In the genomic region with DNA sequence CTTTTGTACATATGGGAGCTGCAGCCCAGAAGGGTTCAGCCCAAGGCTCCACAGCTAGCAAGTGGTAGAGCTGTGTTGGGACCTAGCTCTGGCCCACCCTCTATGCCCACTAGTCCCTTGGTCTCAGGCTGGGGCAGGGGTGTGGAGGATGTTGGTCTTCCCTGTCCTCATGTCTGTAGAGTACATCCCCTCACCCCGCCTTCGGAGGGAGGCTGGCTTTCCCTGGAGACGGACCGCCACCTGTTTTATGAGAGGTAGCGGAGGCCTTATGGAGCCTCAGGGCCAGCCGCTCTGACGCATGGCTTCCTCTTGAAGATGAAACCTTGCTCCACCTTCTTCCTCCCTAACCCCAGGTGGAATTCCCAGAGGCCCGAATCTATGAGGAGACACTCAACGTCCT, we compare ENCODE assay signal across 35 cellular contexts. TPM values are rescaled to one million over a fixed set of nuclear protein-coding genes. Genes with fewer than 3 reads are reported as not detected.
A peak's percentile ranks its signal among the peaks of the same experiment; 100 is the strongest.
DNase-seq lines count a peak whose midpoint lies in the region; ATAC-seq, FAIRE-seq and TF ChIP-seq lines count a peak whose summit lies in the region.
"Had no signal": no experiment of that assay in that cellular context is flagged by ENCODE, and none has a peak within 500 bp of the region (broad histone marks: within the 10 kb centered on the region; RNA-seq: fewer than 3 reads in every experiment).

No MANE protein-coding gene starts in this region.

- POLR2A ChIA-PET in CD4-positive, alpha-beta T cell (lab: Charles Lee) = interaction anchor here (0.6 to 0.8 kb wide), 2 partner anchors 14 kb away, joined by 3 read pairs; a partner anchor contains a TSS
- POLR2A ChIA-PET in K562 (lab: Yijun Ruan, JAX) = interaction anchor here (0.9 to 2.8 kb wide), 4 partner anchors 9 to 14 kb away, joined by 4 to 14 read pairs (median 7); a partner anchor contains a TSS

- peak overlapping the region; percentile 36 for H3K27ac Mint-ChIP-seq in CD4-positive, alpha-beta T cell
- H3K27ac Mint-ChIP-seq: activated B cell treated with CpG ODN at 0.5 μM for 24 hours; activated CD4-positive, alpha-beta T cell treated with anti-CD3 and anti-CD28 coated beads, Interleukin-2, amount 10 ng/mL, durations not matched to agents 7 days and 5 days; endodermal cell; GM23338; neural progenitor cell had no signal

- H3K27ac ChIP-seq in CD4-positive, alpha-beta T cell (ENCODE audit: low read depth, low read length) = no peak overlapping the region
- peak overlapping the region; percentile 51 for H3K27ac ChIP-seq in KOPT-K1 (ENCODE audit: low read depth, low read length, poor library complexity, severe bottlenecking)
- H3K27ac ChIP-seq in K562 (ENCODE audit: extremely low read depth, low read depth, low read length) = no peak overlapping the region
- H3K27ac ChIP-seq in spleen = peak overlapping the region; percentile 32 to 98 (median 82)
- H3K27ac ChIP-seq: esophagus muscularis mucosa, neural progenitor cell, parathyroid adenoma, right atrium auricular region, tibial artery had no signal

- H3K27me3 Mint-ChIP-seq in CD4-positive, alpha-beta T cell = no peaks in the 10 kb centered on the region
- H3K27me3 Mint-ChIP-seq: activated B cell treated with CpG ODN at 0.5 μM for 24 hours; activated CD4-positive, alpha-beta T cell treated with anti-CD3 and anti-CD28 coated beads, Interleukin-2, amount 10 ng/mL, durations not matched to agents 7 days and 5 days; activated naive CD8-positive, alpha-beta T cell treated with anti-CD3 and anti-CD28 coated beads, Interleukin-2, amount 10 ng/mL, durations not matched to agents 7 days and 5 days; IgD-negative memory B cell had no signal

- BruUV-seq in K562 (replicated peaks; lab: Mats Ljungman, UMichigan) = no TSS peak

- H4K20me1 ChIP-seq in K562 (replicated peaks; ENCODE audit: control insufficient read depth, insufficient read depth, low read length) = no peaks in the 10 kb centered on the region; the same call in none of the 2 replicates

- no peaks in the 10 kb centered on the region for H3K9me3 Mint-ChIP-seq in CD4-positive, alpha-beta T cell
- H3K9me3 Mint-ChIP-seq: activated B cell treated with CpG ODN at 0.5 μM for 24 hours; activated CD4-positive, alpha-beta T cell treated with anti-CD3 and anti-CD28 coated beads, Interleukin-2, amount 10 ng/mL, durations not matched to agents 7 days and 5 days; activated naive CD8-positive, alpha-beta T cell treated with anti-CD3 and anti-CD28 coated beads, Interleukin-2, amount 10 ng/mL, durations not matched to agents 7 days and 5 days; endodermal cell; GM23338; IgD-negative memory B cell; neural progenitor cell had no signal

- no peaks in the 10 kb centered on the region for H3K27me3 ChIP-seq in CD4-positive, alpha-beta T cell (ENCODE audit: control insufficient read depth, insufficient read depth, low read length)
- no peaks in the 10 kb centered on the region for H3K27me3 ChIP-seq in K562 (ENCODE audit: control insufficient read depth in 2 of 2, insufficient read depth in 2 of 2, low read length in 2 of 2)
- H3K27me3 ChIP-seq in spleen (replicated peaks in 1 of 7) = no peaks in the 10 kb centered on the region
- no peaks in the 10 kb centered on the region for H3K27me3 ChIP-seq in MG63
- H3K27me3 ChIP-seq: esophagus muscularis mucosa, neural progenitor cell, right atrium auricular region, stomach, tibial artery had no signal

- TF ChIP-seq POLR2A in K562 (conservative IDR thresholded peaks at IDR 0.05) (0 out of 2 replicates have a peak, but pooled peaks have one; percentile 24), spleen (IDR thresholded peaks at IDR 0.05) (no peak)

- ATAC-seq in CD4-positive, alpha-beta T cell (ENCODE audit: poor library complexity) = no peak
- ATAC-seq in K562 = no peak; the same call in 2 of the 3 replicates
- ATAC-seq: GM23338 had no signal

- H3K9ac ChIP-seq in K562 (ENCODE audit: insufficient read depth in 1 of 2, low read depth in 2 of 2, low read length in 2 of 2) = peak overlapping the region in 1 of 2 experiments; percentile 20; a peak in 1 of 4 replicates
- H3K9ac ChIP-seq: neural progenitor cell, parathyroid adenoma had no signal

- no peaks in the 10 kb centered on the region for H3K9me3 ChIP-seq in CD4-positive, alpha-beta T cell (ENCODE audit: control insufficient read depth, low read length)
- H3K9me3 ChIP-seq in KOPT-K1 (ENCODE audit: insufficient read depth, low read length, poor library complexity, severe bottlenecking) (no peaks in the 10 kb centered on the region), K562 (replicated peaks; ENCODE audit: control insufficient read depth, insufficient read depth, low read depth, low read length) (no peaks in the 10 kb centered on the region), spleen (no peaks in the 10 kb centered on the region), MG63 (no peaks in the 10 kb centered on the region)
- H3K9me3 ChIP-seq: Caco-2, esophagus muscularis mucosa, right atrium auricular region, stomach, tibial artery had no signal

- H3K9me1 ChIP-seq in K562 (ENCODE audit: control insufficient read depth, insufficient read depth, low read length) = peaks cover 2% of the 10 kb centered on the region

- TF ChIP-seq EP300 in K562 (IDR thresholded peaks at IDR 0.05; ENCODE audit: low read length) = no peak

- in situ Hi-C loops in K562 (cut with MboI) = no loop called here

- H3K36me3 ChIP-seq in KOPT-K1 (ENCODE audit: insufficient read depth, low read length) = peaks cover 73% of the 10 kb centered on the region
- H3K36me3 ChIP-seq in K562 (ENCODE audit: control insufficient read depth, insufficient read depth, low read length) = peaks cover 85% of the 10 kb centered on the region
- H3K36me3 ChIP-seq in spleen = peaks cover 11 to 100% (median 91%) of the 10 kb centered on the region in 6 donors
- H3K36me3 ChIP-seq in MG63 = peaks cover 87% of the 10 kb centered on the region
- H3K36me3 ChIP-seq: neural progenitor cell had no signal

- H3K4me3 ChIP-seq in K562 (no peak overlapping the region), spleen (no peak overlapping the region), MG63 (no peak overlapping the region)
- H3K4me3 ChIP-seq: esophagus muscularis mucosa, GM23338, neural progenitor cell, right atrium auricular region, smooth muscle cell, stomach, tibial artery had no signal

- intact Hi-C loops in CD4-positive, alpha-beta T cell (cut with DNase I, micrococcal nuclease) = no loop called here
- intact Hi-C loops in K562 (cut with micrococcal nuclease) (no loop called here), spleen (cut with DNase I; ENCODE audit: low total_unique reads) (no loop called here)

- 90% methylated on average over 8 of the region's 9 CpGs for WGBS in K562 (ENCODE audit: insufficient coverage, low coverage, missing lambda C conversion rate)
- 79 to 97% (median 87%) methylated on average over 5 to 9 of the region's 9 CpGs for WGBS in spleen, 5 donors

- no peaks in the 10 kb centered on the region for H3K4me1 Mint-ChIP-seq in CD4-positive, alpha-beta T cell (ENCODE audit: low read depth)
- H3K4me1 Mint-ChIP-seq: activated naive CD8-positive, alpha-beta T cell treated with anti-CD3 and anti-CD28 coated beads, Interleukin-2, amount 10 ng/mL, durations not matched to agents 7 days and 5 days; IgD-negative memory B cell had no signal

- peaks cover 0 to 6% of the 10 kb centered on the region in 2 experiments; a peak in 2 of 5 replicates for H3K4me1 ChIP-seq in K562 (replicated peaks in 1 of 2; ENCODE audit: control insufficient read depth in 2 of 2, insufficient read depth in 2 of 2, low read length in 2 of 2)
- peaks cover 0 to 98% (median 56%) of the 10 kb centered on the region in 6 donors for H3K4me1 ChIP-seq in spleen

- TF ChIP-seq CTCF in CD4-positive, alpha-beta T cell (IDR thresholded peaks at IDR 0.05) = no peak
- TF ChIP-seq CTCF in K562 (IDR thresholded peaks at IDR 0.05 in 2 of 3, conservative IDR thresholded peaks at IDR 0.05 in 1 of 3; ENCODE audit: insufficient read depth in 2 of 3, low read depth in 1 of 3, low read length in 3 of 3) (no peak), spleen (IDR thresholded peaks at IDR 0.05 in 8 of 11, conservative IDR thresholded peaks at IDR 0.05 in 3 of 11) (no peak)

- no peak for DNase-seq in CD4-positive, alpha-beta T cell
- no peak for DNase-seq in K562 (ENCODE audit: extremely low read depth in 1 of 4, low spot score in 3 of 4)
- DNase-seq in spleen = no peak
- DNase-seq in MG63 = no peak
- DNase-seq in SW 1271 (lab: John Stamatoyannopoulos, UW) = no peak
- DNase-seq in stimulated activated CD4-positive, alpha-beta T cell treated with anti-CD3 and anti-CD28 coated beads, Interleukin-12 subunit alpha, Interleukin-12 subunit beta, amount 100 ng/mL, for 4 hours = no peak
- DNase-seq: activated B cell treated with CpG ODN at 0.5 μM for 24 hours; activated CD4-positive, alpha-beta T cell treated with anti-CD3 and anti-CD28 coated beads, Interleukin-2, amount 10 ng/mL, durations not matched to agents 7 days and 5 days; activated naive CD8-positive, alpha-beta T cell treated with anti-CD3 and anti-CD28 coated beads, Interleukin-2, amount 10 ng/mL, durations not matched to agents 7 days and 5 days; C1 segment of cervical spinal cord; cerebellar nuclear complex; dermis blood vessel endothelial cell; DND-41; foreskin fibroblast; GF-D8; NCI-H1092 treated with DMSO at 0.1 percent for 48 hours; NCI-H1694 treated with DMSO at 0.1 percent for 48 hours; NCI-H446 treated with DMSO at 0.1 percent for 48 hours; NCI-H774; stimulated activated CD4-positive, alpha-beta T cell treated with anti-CD3 and anti-CD28 coated beads, Interleukin-2, amount 100 ng/mL, for 24 hours; stomach; T-helper 1 cell; tibial artery had no signal

- H3K36me3 Mint-ChIP-seq in CD4-positive, alpha-beta T cell (ENCODE audit: low read depth) = peaks cover 82% of the 10 kb centered on the region

- H2AFZ ChIP-seq in K562 (ENCODE audit: low read depth, low read length) = no peak overlapping the region
- H2AFZ ChIP-seq: GM23338, neural progenitor cell, parathyroid adenoma had no signal

- TF ChIP-seq RAD21 in K562 (CRISPR knock-in tag; conservative IDR thresholded peaks at IDR 0.05 in 1 of 2, IDR thresholded peaks at IDR 0.05 in 1 of 2) = no peak

- no peaks in the 10 kb centered on the region for H3K79me2 ChIP-seq in K562 (ENCODE audit: control insufficient read depth, insufficient read depth, low read length)
- H3K79me2 ChIP-seq: parathyroid adenoma had no signal

- no peak overlapping the region for H3K4me3 Mint-ChIP-seq in CD4-positive, alpha-beta T cell
- H3K4me3 Mint-ChIP-seq: activated B cell treated with CpG ODN at 0.5 μM for 24 hours; activated CD4-positive, alpha-beta T cell treated with anti-CD3 and anti-CD28 coated beads, Interleukin-2, amount 10 ng/mL, durations not matched to agents 7 days and 5 days; activated naive CD8-positive, alpha-beta T cell treated with anti-CD3 and anti-CD28 coated beads, Interleukin-2, amount 10 ng/mL, durations not matched to agents 7 days and 5 days; endodermal cell; GM23338; neural progenitor cell had no signal

- H3K4me2 ChIP-seq in K562 (ENCODE audit: insufficient read depth, low read length) = no peak overlapping the region
- H3K4me2 ChIP-seq: GM23338, neural progenitor cell, smooth muscle cell had no signal

- FAIRE-seq in K562 (lab: Jason Lieb, UNC) = no peak

- CTCF ChIA-PET in CD4-positive, alpha-beta T cell (lab: Charles Lee) = no interaction called here
- CTCF ChIA-PET in K562 (lab: Yijun Ruan, JAX; ENCODE audit: low intra/inter-chr PET ratio) = no interaction called here

RNA-seq across cellular contexts. Expression of a gene that starts 8.4 kb away (rescaled TPM):
- 10 to 100 TPM in 1 of 2 experiments, 1 to 10 TPM in 1; 9.5 to 12.1 TPM for total RNA-seq in CD4-positive, alpha-beta T cell
- total RNA-seq in K562 (2011; cell fraction: chromatin; rRNA removed; ENCODE audit: low replicate concordance) = 14.5 and 38.2 TPM in 2 replicates
- total RNA-seq in K562 (2011; cell fraction: nucleolus; rRNA removed) = 22.8 and 26.7 TPM in 2 replicates
- total RNA-seq in K562 (2011; cell fraction: nucleoplasm; rRNA removed) = 22.7 and 28.9 TPM in 2 replicates
- total RNA-seq in K562 (2014; rRNA removed) (9.0 and 15.1 TPM in 2 replicates), K562 (2014; rRNA removed; fragmentation: Illumina TruSeq; extraction: Trizol) (6.3 and 8.2 TPM in 2 replicates), K562 (2015; rRNA removed; fragmentation: Illumina TruSeq; extraction: Trizol) (7.7 and 8.0 TPM in 2 replicates), K562 (2021) (18.9 and 20.1 TPM in 2 replicates), spleen (100 to 1,000 TPM in 4 of 7 donors, 10 to 100 TPM in 3; 83.8 to 154 (median 108) TPM)
- polyA plus RNA-seq in K562 (2011; rRNA removed) (13.7 and 18.8 TPM in 2 replicates), K562 (2014; fragmentation: Illumina TruSeq; extraction: Trizol) (15.2 and 15.4 TPM in 2 replicates), K562 (2014; fragmentation: Nextera tagmentation; extraction: Ambion mirVana) (1 to 10 TPM; 2.1 to 2.9 TPM), K562 (2014; rRNA removed) (8.1 and 15.4 TPM in 2 replicates), spleen (10 to 100 TPM; 15.2 to 34.2 (median 16.3) TPM)
- polyA plus RNA-seq in K562 (2011; cell fraction: cytosol; rRNA removed) = 10.8 and 23.2 TPM in 2 replicates
- 40.2 and 69.4 TPM in 2 replicates for polyA plus RNA-seq in K562 (2011; cell fraction: nucleus; rRNA removed)
- polyA plus RNA-seq in K562 (2012) = 11.5 and 17.0 TPM in 2 replicates
- 7.3 and 16.7 TPM in 2 replicates for polyA minus RNA-seq in K562 (2011; rRNA and poly(A)+ RNA removed)
- polyA minus RNA-seq in K562 (2011; cell fraction: cytosol; rRNA and poly(A)+ RNA removed) = 21.0 and 35.8 TPM in 2 replicates
- polyA minus RNA-seq in K562 (2011; cell fraction: nucleus; rRNA and poly(A)+ RNA removed) = 12.4 and 16.7 TPM in 2 replicates
- total RNA-seq in MG63 (2014; rRNA removed; shearing (Covaris generic); ENCODE audit: low replicate concordance) = 29.2 and 31.9 TPM in 2 replicates

RNA-seq across cellular contexts. Expression of a gene that starts 8.7 kb away (rescaled TPM):
- 10 to 100 TPM; 52.6 to 53.1 TPM for total RNA-seq in CD4-positive, alpha-beta T cell
- 58.5 and 63.2 TPM in 2 replicates for total RNA-seq in K562 (2011; cell fraction: chromatin; rRNA removed; ENCODE audit: low replicate concordance)
- 42.5 and 42.8 TPM in 2 replicates for total RNA-seq in K562 (2011; cell fraction: nucleolus; rRNA removed)
- 44.1 and 49.8 TPM in 2 replicates for total RNA-seq in K562 (2011; cell fraction: nucleoplasm; rRNA removed)
- total RNA-seq in K562 (2014; rRNA removed) (25.1 and 25.5 TPM in 2 replicates), K562 (2014; rRNA removed; fragmentation: Illumina TruSeq; extraction: Trizol) (20.9 and 26.8 TPM in 2 replicates), K562 (2015; rRNA removed; fragmentation: Illumina TruSeq; extraction: Trizol) (14.3 and 14.6 TPM in 2 replicates), K562 (2021) (20.1 and 25.2 TPM in 2 replicates), spleen (10 to 100 TPM; 28.4 to 52.2 (median 31.1) TPM)
- polyA plus RNA-seq in K562 (2011; rRNA removed) (35.8 and 38.6 TPM in 2 replicates), K562 (2014; fragmentation: Illumina TruSeq; extraction: Trizol) (19.0 and 19.4 TPM in 2 replicates), K562 (2014; fragmentation: Nextera tagmentation; extraction: Ambion mirVana) (10 to 100 TPM; 11.2 to 17.7 TPM), K562 (2014; rRNA removed) (37.6 and 45.4 TPM in 2 replicates), spleen (10 to 100 TPM; 46.8 to 52.8 (median 52.1) TPM)
- polyA plus RNA-seq in K562 (2011; cell fraction: cytosol; rRNA removed) = 15.7 and 17.9 TPM in 2 replicates
- polyA plus RNA-seq in K562 (2011; cell fraction: nucleus; rRNA removed) = 54.6 and 62.4 TPM in 2 replicates
- polyA plus RNA-seq in K562 (2012) = 20.5 and 42.0 TPM in 2 replicates
- polyA minus RNA-seq in K562 (2011; rRNA and poly(A)+ RNA removed) = 9.2 and 9.9 TPM in 2 replicates
- polyA minus RNA-seq in K562 (2011; cell fraction: cytosol; rRNA and poly(A)+ RNA removed) = 4.6 and 7.2 TPM in 2 replicates
- polyA minus RNA-seq in K562 (2011; cell fraction: nucleus; rRNA and poly(A)+ RNA removed) = 10.8 and 16.7 TPM in 2 replicates
- 41.9 and 64.9 TPM in 2 replicates for total RNA-seq in MG63 (2014; rRNA removed; shearing (Covaris generic); ENCODE audit: low replicate concordance)

RNA-seq across cellular contexts. Expression of a gene that starts 13.3 kb away (rescaled TPM):
- 10 to 100 TPM; 22.1 to 23.9 TPM for total RNA-seq in CD4-positive, alpha-beta T cell
- 13.2 and 36.1 TPM in 2 replicates for total RNA-seq in K562 (2011; cell fraction: chromatin; rRNA removed; ENCODE audit: low replicate concordance)
- total RNA-seq in K562 (2011; cell fraction: nucleolus; rRNA removed) = 33.4 and 34.0 TPM in 2 replicates
- total RNA-seq in K562 (2011; cell fraction: nucleoplasm; rRNA removed) = 27.2 and 30.3 TPM in 2 replicates
- 121 and 122 TPM in 2 replicates for total RNA-seq in K562 (2014; rRNA removed)
- 59.5 and 62.7 TPM in 2 replicates for total RNA-seq in K562 (2014; rRNA removed; fragmentation: Illumina TruSeq; extraction: Trizol)
- 70.6 and 71.4 TPM in 2 replicates for total RNA-seq in K562 (2015; rRNA removed; fragmentation: Illumina TruSeq; extraction: Trizol)
- total RNA-seq in K562 (2021) = 106 and 108 TPM in 2 replicates
- polyA plus RNA-seq in K562 (2011; rRNA removed) = 64.6 and 105 TPM in 2 replicates
- 64.6 and 142 TPM in 2 replicates for polyA plus RNA-seq in K562 (2011; cell fraction: cytosol; rRNA removed)
- 48.3 and 71.0 TPM in 2 replicates for polyA plus RNA-seq in K562 (2011; cell fraction: nucleus; rRNA removed)
- 89.9 and 120 TPM in 2 replicates for polyA plus RNA-seq in K562 (2012)
- 127 and 137 TPM in 2 replicates for polyA plus RNA-seq in K562 (2014; fragmentation: Illumina TruSeq; extraction: Trizol)
- 10 to 100 TPM; 22.0 to 25.1 TPM for polyA plus RNA-seq in K562 (2014; fragmentation: Nextera tagmentation; extraction: Ambion mirVana)
- 104 and 109 TPM in 2 replicates for polyA plus RNA-seq in K562 (2014; rRNA removed)
- 31.5 and 60.7 TPM in 2 replicates for polyA minus RNA-seq in K562 (2011; rRNA and poly(A)+ RNA removed)
- 27.9 and 61.6 TPM in 2 replicates for polyA minus RNA-seq in K562 (2011; cell fraction: cytosol; rRNA and poly(A)+ RNA removed)
- polyA minus RNA-seq in K562 (2011; cell fraction: nucleus; rRNA and poly(A)+ RNA removed) = 14.4 and 16.8 TPM in 2 replicates
- total RNA-seq in spleen = 10 to 100 TPM; 45.6 to 62.6 (median 49.0) TPM
- polyA plus RNA-seq in spleen = 10 to 100 TPM; 27.8 to 47.1 (median 38.7) TPM
- 161 and 244 TPM in 2 replicates for total RNA-seq in MG63 (2014; rRNA removed; shearing (Covaris generic); ENCODE audit: low replicate concordance)

RNA-seq across cellular contexts. Expression of a gene that starts 21.0 kb away (rescaled TPM):
- not detected for total RNA-seq in CD4-positive, alpha-beta T cell
- total RNA-seq in K562 (2011; cell fraction: chromatin; rRNA removed; ENCODE audit: low replicate concordance) = not detected in 2 replicates
- not detected in 2 replicates for total RNA-seq in K562 (2011; cell fraction: nucleolus; rRNA removed)
- total RNA-seq in K562 (2011; cell fraction: nucleoplasm; rRNA removed) = not detected in 2 replicates
- total RNA-seq in K562 (2014; rRNA removed) = not detected in 2 replicates
- total RNA-seq in K562 (2014; rRNA removed; fragmentation: Illumina TruSeq; extraction: Trizol) = not detected in 2 replicates
- total RNA-seq in K562 (2015; rRNA removed; fragmentation: Illumina TruSeq; extraction: Trizol) = not detected in 2 replicates
- not detected in 2 replicates for total RNA-seq in K562 (2021)
- polyA plus RNA-seq in K562 (2011; rRNA removed) = not detected in 2 replicates
- not detected in 2 replicates for polyA plus RNA-seq in K562 (2011; cell fraction: cytosol; rRNA removed)
- not detected in 2 replicates for polyA plus RNA-seq in K562 (2011; cell fraction: nucleus; rRNA removed)
- not detected in 2 replicates for polyA plus RNA-seq in K562 (2012)
- polyA plus RNA-seq in K562 (2014; fragmentation: Illumina TruSeq; extraction: Trizol) = not detected in 2 replicates
- polyA plus RNA-seq in K562 (2014; fragmentation: Nextera tagmentation; extraction: Ambion mirVana) = not detected
- polyA plus RNA-seq in K562 (2014; rRNA removed) = not detected in 2 replicates
- not detected in 2 replicates for polyA minus RNA-seq in K562 (2011; rRNA and poly(A)+ RNA removed)
- polyA minus RNA-seq in K562 (2011; cell fraction: cytosol; rRNA and poly(A)+ RNA removed) = not detected in 2 replicates
- polyA minus RNA-seq in K562 (2011; cell fraction: nucleus; rRNA and poly(A)+ RNA removed) = not detected in 2 replicates
- total RNA-seq in spleen = not detected
- polyA plus RNA-seq in spleen = not detected
- total RNA-seq in MG63 (2014; rRNA removed; shearing (Covaris generic); ENCODE audit: low replicate concordance) = not detected in 2 replicates
- total RNA-seq: activated B cell treated with CpG ODN at 0.5 μM for 24 hours; activated CD4-positive, alpha-beta T cell treated with anti-CD3 and anti-CD28 coated beads, Interleukin-2, amount 10 ng/mL, durations not matched to agents 7 days and 5 days; activated naive CD8-positive, alpha-beta T cell treated with anti-CD3 and anti-CD28 coated beads, Interleukin-2, amount 10 ng/mL, durations not matched to agents 7 days and 5 days; Caco-2; dermis blood vessel endothelial cell; endodermal cell; esophagus muscularis mucosa; GM23338; mesenteric fat pad; right atrium auricular region; SK-MEL-5; smooth muscle cell; stomach had no signal
- polyA plus RNA-seq: GM23338, IgD-negative memory B cell, smooth muscle cell, stomach had no signal

RNA-seq across cellular contexts. Expression of a gene that starts 25.0 kb away (rescaled TPM):
- total RNA-seq in CD4-positive, alpha-beta T cell = 1 to 10 TPM; 2.6 to 3.7 TPM
- total RNA-seq in K562 (2011; cell fraction: chromatin; rRNA removed; ENCODE audit: low replicate concordance) = 75.7 and 97.1 TPM in 2 replicates
- total RNA-seq in K562 (2011; cell fraction: nucleolus; rRNA removed) = 85.3 and 101 TPM in 2 replicates
- total RNA-seq in K562 (2011; cell fraction: nucleoplasm; rRNA removed) = 131 and 163 TPM in 2 replicates
- total RNA-seq in K562 (2014; rRNA removed) = 59.6 and 71.8 TPM in 2 replicates
- 83.1 and 87.7 TPM in 2 replicates for total RNA-seq in K562 (2014; rRNA removed; fragmentation: Illumina TruSeq; extraction: Trizol)
- 72.0 and 74.0 TPM in 2 replicates for total RNA-seq in K562 (2015; rRNA removed; fragmentation: Illumina TruSeq; extraction: Trizol)
- 65.3 and 67.5 TPM in 2 replicates for total RNA-seq in K562 (2021)
- 88.3 and 117 TPM in 2 replicates for polyA plus RNA-seq in K562 (2011; rRNA removed)
- polyA plus RNA-seq in K562 (2011; cell fraction: cytosol; rRNA removed) = 45.5 and 66.1 TPM in 2 replicates
- 24.8 and 32.2 TPM in 2 replicates for polyA plus RNA-seq in K562 (2011; cell fraction: nucleus; rRNA removed)
- polyA plus RNA-seq in K562 (2012) = 40.4 and 49.6 TPM in 2 replicates
- polyA plus RNA-seq in K562 (2014; fragmentation: Illumina TruSeq; extraction: Trizol) = 89.6 and 121 TPM in 2 replicates
- polyA plus RNA-seq in K562 (2014; fragmentation: Nextera tagmentation; extraction: Ambion mirVana) = 10 to 100 TPM; 76.0 to 95.3 TPM
- polyA plus RNA-seq in K562 (2014; rRNA removed) = 34.6 and 44.9 TPM in 2 replicates
- 66.9 and 80.3 TPM in 2 replicates for polyA minus RNA-seq in K562 (2011; rRNA and poly(A)+ RNA removed)
- 31.5 and 44.4 TPM in 2 replicates for polyA minus RNA-seq in K562 (2011; cell fraction: cytosol; rRNA and poly(A)+ RNA removed)
- 12.5 and 15.9 TPM in 2 replicates for polyA minus RNA-seq in K562 (2011; cell fraction: nucleus; rRNA and poly(A)+ RNA removed)
- 1 to 10 TPM; 3.1 to 7.3 (median 5.8) TPM for total RNA-seq in spleen
- 1 to 10 TPM; 1.5 to 3.2 (median 2.0) TPM for polyA plus RNA-seq in spleen
- 73.3 and 118 TPM in 2 replicates for total RNA-seq in MG63 (2014; rRNA removed; shearing (Covaris generic); ENCODE audit: low replicate concordance)

Comparison
In these comparisons a context has a peak if more than half of its experiments do, and no peak if none do; other contexts are left out.
1. H3K27ac ChIP-seq: peak in KOPT-K1 (single experiment) and spleen (8 of 8); none in CD4-positive, alpha-beta T cell (single experiment) and K562 (single experiment).